9 cellular contexts compared by ENCODE assay signal in genomic region chr16:85523602-85524364, GRCh38.
DNase-seq lines count a peak whose midpoint lies in the region; ATAC-seq and TF ChIP-seq lines count a peak whose summit lies in the region.
"Had no signal": no experiment of that assay in that cellular context is flagged by ENCODE, and none has a peak within 500 bp of the region (broad histone marks: within the 10 kb centered on the region; RNA-seq: fewer than 3 reads in every experiment).

No MANE protein-coding gene starts in this region.

- TF ChIP-seq CTCF in AG10803 (conservative IDR thresholded peaks at IDR 0.05; ENCODE audit: low read length) (no peak), IMR-90 (conservative IDR thresholded peaks at IDR 0.05; ENCODE audit: low read depth, low read length) (no peak), astrocyte of the cerebellum (IDR thresholded peaks at IDR 0.05; ENCODE audit: low read depth, low read length, missing control alignments) (no peak)

- H4K5ac ChIP-seq in IMR-90 (ENCODE audit: low read depth, low read length), result peak overlapping the region; percentile 55; the same call in 1 of the 2 replicates

- H3K27me3 ChIP-seq in IMR-90 (ENCODE audit: control insufficient read depth, insufficient read depth, low read length), result no peaks in the 10 kb centered on the region

- CTCF ChIA-PET in IMR-90 (lab: Yijun Ruan, JAX), result no interaction called here

- H4K20me1 ChIP-seq in IMR-90 (ENCODE audit: insufficient read depth, low read length), result peaks cover 21% of the 10 kb centered on the region

- peak overlapping the region; percentile 50 for H4K91ac ChIP-seq in IMR-90 (ENCODE audit: insufficient read depth, low read depth, low read length)

- peak overlapping the region; percentile 28 for H3K27ac ChIP-seq in IMR-90 (ENCODE audit: insufficient read depth, low read length)

- peak overlapping the region; percentile 65 to 68; a peak in 2 of 4 replicates for H4K8ac ChIP-seq in IMR-90 (ENCODE audit: low read depth in 2 of 2, low read length in 2 of 2)

- peaks cover 13% of the 10 kb centered on the region for H3K9me1 ChIP-seq in IMR-90 (ENCODE audit: insufficient read depth, low read length)

- no peak for TF ChIP-seq RAD21 in IMR-90 (IDR thresholded peaks at IDR 0.05; ENCODE audit: low read length)

- POLR2A ChIA-PET in IMR-90 (lab: Charles Lee; ENCODE audit: unreplicated experiment), result no interaction called here

- H2BK20ac ChIP-seq in IMR-90 (ENCODE audit: low read depth, low read length), result 0 out of 2 replicates have a peak overlapping the region, but pooled peaks have one; percentile 4

- H3K79me1 ChIP-seq in IMR-90 (ENCODE audit: low read depth in 1 of 2, low read length in 2 of 2), result peaks cover 25 to 48% of the 10 kb centered on the region in 2 experiments

- H3K36me3 ChIP-seq in IMR-90 (ENCODE audit: control insufficient read depth, insufficient read depth, low read length), result 0 out of 2 replicates have a peak, but pooled peaks cover 4% of the 10 kb centered on the region

- peak; percentile 29 for DNase-seq in AG10803 (ENCODE audit: low read depth)
- peak; percentile 45 for DNase-seq in IMR-90
- peak; percentile 35 for DNase-seq in astrocyte of the cerebellum (ENCODE audit: low read depth)
- DNase-seq in left lobe of liver (ENCODE audit: low spot score), result peak; percentile 80
- DNase-seq: GOT3 had no signal

- H2BK120ac ChIP-seq in IMR-90 (ENCODE audit: low read depth, low read length), result peak overlapping the region; percentile 56

- 0 out of 2 replicates have a peak overlapping the region, but pooled peaks have one; percentile 31 for H3K23ac ChIP-seq in IMR-90 (ENCODE audit: low read depth, low read length)

- H3K9me3 ChIP-seq in IMR-90 (ENCODE audit: control insufficient read depth, insufficient read depth, low read length), result no peaks in the 10 kb centered on the region

- dilution Hi-C loops in IMR-90 (cut with HindIII; ENCODE audit: low sequenced_read_pairs, unreplicated experiment), result no loop called here

- H3K4me3 ChIP-seq in AG10803 (ENCODE audit: low read length) (no peak overlapping the region), IMR-90 (ENCODE audit: insufficient read depth, low read depth, low read length) (no peak overlapping the region), astrocyte of the cerebellum (ENCODE audit: low read depth, low read length) (no peak overlapping the region)

- H2BK15ac ChIP-seq in IMR-90 (ENCODE audit: low read depth, low read length), result no peak overlapping the region; the same call in 2 of the 3 replicates

- in situ Hi-C loops in IMR-90 (cut with MboI; ENCODE audit: low sequenced_read_pairs) (no loop called here), astrocyte of the cerebellum (cut with HindIII; ENCODE audit: low sequenced_read_pairs) (no loop called here)

- peak overlapping the region; percentile 98 for H2AK5ac ChIP-seq in IMR-90 (ENCODE audit: low read depth, low read length)

- no peak overlapping the region; the same call in 1 of the 2 replicates for H3K4me2 ChIP-seq in IMR-90 (ENCODE audit: low read depth, low read length)

- TF ChIP-seq POLR2A in IMR-90 (IDR thresholded peaks at IDR 0.05; ENCODE audit: low read depth, low read length), result no peak

- no peak overlapping the region for H2BK5ac ChIP-seq in IMR-90 (ENCODE audit: low read depth, low read length, poor library complexity, severe bottlenecking)

- peaks cover 24% of the 10 kb centered on the region for H3K4me1 ChIP-seq in IMR-90 (ENCODE audit: control insufficient read depth, insufficient read depth, low read length)

- BruUV-seq in IMR-90 (replicated peaks; lab: Mats Ljungman, UMichigan), result no TSS peak

- 69% methylated on average over 14 of the region's 22 CpGs; no CpG with 5 or more reads in 1 of the 2 experiments for WGBS in IMR-90 (ENCODE audit: extremely low coverage in 2 of 2, insufficient read length in 1 of 2), 2 experiments

- H3K4ac ChIP-seq in IMR-90 (ENCODE audit: low read depth, low read length), result peak overlapping the region; percentile 91

- peak overlapping the region; percentile 74 for H2AFZ ChIP-seq in IMR-90 (replicated peaks; ENCODE audit: low read length, poor library complexity)

- H3K56ac ChIP-seq in IMR-90 (ENCODE audit: extremely low read depth, insufficient read depth, low read length), result no peak overlapping the region

- intact Hi-C loops in IMR-90 (cut with micrococcal nuclease), result no loop called here

- peak overlapping the region; percentile 39; the same call in 1 of the 2 replicates for H3K18ac ChIP-seq in IMR-90 (ENCODE audit: low read depth, low read length)

- peak overlapping the region; percentile 30; the same call in 1 of the 2 replicates for H3K9ac ChIP-seq in IMR-90 (ENCODE audit: low read depth, low read length)

- 0 out of 2 replicates have a peak overlapping the region, but pooled peaks have one; percentile 63 for H3K14ac ChIP-seq in IMR-90 (replicated peaks; ENCODE audit: low read depth, low read length)

- peak overlapping the region; percentile 62 for H2AK9ac ChIP-seq in IMR-90 (replicated peaks; ENCODE audit: low read depth, low read length, poor library complexity)

- peak; percentile 59 for ATAC-seq in IMR-90 (ENCODE audit: low read depth)
- ATAC-seq in left lobe of liver, result peak; percentile 47
- no peak for ATAC-seq in HG03469 (IDR thresholded peaks at IDR 0.05; ENCODE audit: unreplicated experiment)
- no peak for ATAC-seq in activated CD4-positive, CD25-positive, alpha-beta regulatory T cell treated with anti-CD3 and anti-CD28 coated beads, Interleukin-2, amount 50 U/mL, for 24 hours
- no peak for ATAC-seq in GM18907 (IDR thresholded peaks at IDR 0.05; ENCODE audit: unreplicated experiment)
- no peak for ATAC-seq in HG03354 (IDR thresholded peaks at IDR 0.05; ENCODE audit: poor library complexity, severe bottlenecking, unreplicated experiment)

TF ChIP-seq in IMR-90, 13 proteins besides CTCF, POLR2A, EP300 and RAD21:
- TF ChIP-seq BHLHE40 (IDR thresholded peaks at IDR 0.05; ENCODE audit: low read depth, low read length), result peak; percentile 71
- TF ChIP-seq FOS (IDR thresholded peaks at IDR 0.05; ENCODE audit: low read depth, low read length), result no peak
- TF ChIP-seq MAZ (IDR thresholded peaks at IDR 0.05; ENCODE audit: borderline replicate concordance, low read depth, low read length), result peak; percentile 52; the same call in 1 of the 2 replicates
- TF ChIP-seq MXI1 (IDR thresholded peaks at IDR 0.05; ENCODE audit: borderline replicate concordance, low read depth, low read length), result no peak
TF ChIP-seq in IMR-90: peak in this region for 2.

Comparison
In these comparisons a context has a peak if more than half of its experiments do, and no peak if none do; other contexts are left out.
1. DNase-seq: peak in every context shown above with its lines; median percentile 80 in left lobe of liver; 45 in IMR-90; 35 in astrocyte of the cerebellum; 29 in AG10803.
2. ATAC-seq: peak in IMR-90 (single experiment) and left lobe of liver (single experiment); none in HG03469 (single experiment), activated CD4-positive, CD25-positive, alpha-beta regulatory T cell treated with anti-CD3 and anti-CD28 coated beads, Interleukin-2, amount 50 U/mL, for 24 hours (0 of 2), GM18907 (single experiment) and HG03354 (single experiment).